Comparison of ENCODE assay signal across 21 cellular contexts in genomic region chr10:100890141-100890695, GRCh38. TPM values are rescaled to one million over a fixed set of nuclear protein-coding genes. Genes with fewer than 3 reads are reported as not detected.
DNase-seq lines count a peak whose midpoint lies in the region; ATAC-seq, FAIRE-seq and TF ChIP-seq lines count a peak whose summit lies in the region.
"Had no signal": no experiment of that assay in that cellular context is flagged by ENCODE, and none has a peak within 500 bp of the region (broad histone marks: within the 10 kb centered on the region; RNA-seq: fewer than 3 reads in every experiment).

No MANE protein-coding gene starts in this region.

- no peak overlapping the region for H3K9ac ChIP-seq in colonic mucosa (ENCODE audit: low read depth in 2 of 2, low read length in 2 of 2)

- no peaks in the 10 kb centered on the region for H3K9me3 ChIP-seq in A549
- H3K9me3 ChIP-seq in HEK293 (ENCODE audit: control insufficient read depth, insufficient read depth, low read depth, low read length): no peaks in the 10 kb centered on the region
- H3K9me3 ChIP-seq in colonic mucosa: no peaks in the 10 kb centered on the region
- H3K9me3 ChIP-seq: breast epithelium, esophagus muscularis mucosa, HAP-1, psoas muscle had no signal

- TF ChIP-seq CTCF in A549 (IDR thresholded peaks at IDR 0.05): no peak
- no peak for TF ChIP-seq CTCF in HEK293 (tag by site-specific recombination; IDR thresholded peaks at IDR 0.05)
- no peak for TF ChIP-seq CTCF in chondrocyte (IDR thresholded peaks at IDR 0.05)
- TF ChIP-seq CTCF in mesothelial cell of epicardium (IDR thresholded peaks at IDR 0.05; ENCODE audit: unreplicated experiment): no peak
- no peak for TF ChIP-seq CTCF in colonic mucosa (IDR thresholded peaks at IDR 0.05)

- H3K4me1 Mint-ChIP-seq in chondrocyte (ENCODE audit: low read depth) (peaks cover 18% of the 10 kb centered on the region), mesothelial cell of epicardium (peaks cover 10% of the 10 kb centered on the region)

- WGBS in A549 (ENCODE audit: missing lambda C conversion rate): 68% methylated on average over 6 of the region's 6 CpGs

- FAIRE-seq in A549 (lab: Jason Lieb, UNC): no peak
- FAIRE-seq: GM19239 had no signal

- intact Hi-C loops in colonic mucosa (cut with DNase I): no loop called here

- H3K36me3 ChIP-seq in HEK293 (ENCODE audit: control insufficient read depth in 2 of 2, insufficient read depth in 1 of 2, low read length in 2 of 2) (no peaks in the 10 kb centered on the region), colonic mucosa (no peaks in the 10 kb centered on the region)
- H3K36me3 ChIP-seq: breast epithelium, esophagus muscularis mucosa, HAP-1 had no signal

- H3K9me3 Mint-ChIP-seq in chondrocyte (ENCODE audit: low read depth): no peaks in the 10 kb centered on the region
- H3K9me3 Mint-ChIP-seq in mesothelial cell of epicardium: no peaks in the 10 kb centered on the region
- H3K9me3 Mint-ChIP-seq: activated T-helper 2 cell treated with anti-CD3 and anti-CD28 coated beads, Interferon-gamma antibody, Interleukin-2, Interleukin-4, amounts not matched to agents 10 μg/mL and 5 μg/mL and 100 μg/mL, durations not matched to agents 14 hours and 24 hours and 36 hours; IgD-negative memory B cell; natural killer cell treated with Interleukin-12 subunit alpha and Interleukin-12 subunit beta and Interleukin-15 and Interleukin-18, amount 100 ng/mL, for 72 hours had no signal

- H3K4me1 ChIP-seq in A549: peaks cover 24% of the 10 kb centered on the region
- H3K4me1 ChIP-seq in HEK293 (ENCODE audit: control insufficient read depth, insufficient read depth, low read length): peaks cover 4% of the 10 kb centered on the region; the same call in 1 of the 2 replicates
- no peaks in the 10 kb centered on the region for H3K4me1 ChIP-seq in colonic mucosa
- H3K4me1 ChIP-seq: breast epithelium, psoas muscle had no signal

- H3K27ac Mint-ChIP-seq in chondrocyte (ENCODE audit: unreplicated experiment): peak overlapping the region; percentile 85
- peak overlapping the region; percentile 27 for H3K27ac Mint-ChIP-seq in mesothelial cell of epicardium
- H3K27ac Mint-ChIP-seq: activated T-helper 2 cell treated with anti-CD3 and anti-CD28 coated beads, Interferon-gamma antibody, Interleukin-2, Interleukin-4, amounts not matched to agents 10 μg/mL and 5 μg/mL and 100 μg/mL, durations not matched to agents 14 hours and 24 hours and 36 hours; IgD-negative memory B cell; natural killer cell treated with Interleukin-12 subunit alpha and Interleukin-12 subunit beta and Interleukin-15 and Interleukin-18, amount 100 ng/mL, for 72 hours had no signal

- no peaks in the 10 kb centered on the region for H3K36me3 Mint-ChIP-seq in chondrocyte (ENCODE audit: low read depth)
- H3K36me3 Mint-ChIP-seq in mesothelial cell of epicardium: no peaks in the 10 kb centered on the region
- H3K36me3 Mint-ChIP-seq: IgD-negative memory B cell; natural killer cell treated with Interleukin-12 subunit alpha and Interleukin-12 subunit beta and Interleukin-15 and Interleukin-18, amount 100 ng/mL, for 72 hours had no signal

- peak in 1 of 2 experiments; percentile 19; a peak in 3 of 6 replicates for ATAC-seq in A549
- ATAC-seq in GM21528 (IDR thresholded peaks at IDR 0.05; ENCODE audit: low FRiP score, unreplicated experiment): no peak
- no peak for ATAC-seq in GM18502 (IDR thresholded peaks at IDR 0.05; ENCODE audit: poor library complexity, unreplicated experiment)
- ATAC-seq: natural killer cell treated with Interleukin-12 subunit alpha and Interleukin-12 subunit beta and Interleukin-15 and Interleukin-18, amount 100 ng/mL, for 72 hours had no signal

- no peaks in the 10 kb centered on the region for H3K27me3 ChIP-seq in colonic mucosa

- H3K4me3 ChIP-seq in A549 (no peak overlapping the region), HEK293 (ENCODE audit: low read depth, low read length) (no peak overlapping the region), colonic mucosa (no peak overlapping the region)
- H3K4me3 ChIP-seq: breast epithelium, esophagus muscularis mucosa, HAP-1, psoas muscle had no signal

- no peak for DNase-seq in A549 (ENCODE audit: low read depth in 1 of 2, low spot score in 1 of 2)
- no peak for DNase-seq in chondrocyte (ENCODE audit: low spot score)
- no peak for DNase-seq in mesothelial cell of epicardium (ENCODE audit: low spot score in 2 of 2, unreplicated experiment in 2 of 2)
- DNase-seq in activated CD8-positive, alpha-beta memory T cell treated with anti-CD3 and anti-CD28 coated beads, Interleukin-2, amount 50 U/mL, for 48 hours: no peak
- DNase-seq in colonic mucosa: no peak
- DNase-seq: activated CD4-positive, CD25-positive, alpha-beta regulatory T cell; GF-D8; NCI-H1694 treated with DMSO at 0.1 percent for 48 hours; NCI-H82; psoas muscle; substantia nigra had no signal

- POLR2A ChIA-PET in A549 (lab: Yijun Ruan, JAX) (no interaction called here), HEK293 (lab: Yijun Ruan, JAX) (no interaction called here)

- peak overlapping the region; percentile 70 to 85 for H3K27ac ChIP-seq in A549
- no peak overlapping the region for H3K27ac ChIP-seq in HEK293 (ENCODE audit: extremely low read depth, low read depth, low read length)
- H3K27ac ChIP-seq in colonic mucosa: no peak overlapping the region
- H3K27ac ChIP-seq: esophagus muscularis mucosa, psoas muscle had no signal

- no peak for TF ChIP-seq POLR2A in A549 (IDR thresholded peaks at IDR 0.05; ENCODE audit: low read length)

- peak overlapping the region; percentile 65 for H3K4me2 ChIP-seq in A549

- no peak for TF ChIP-seq EP300 in A549 (IDR thresholded peaks at IDR 0.05)

- peaks cover 12% of the 10 kb centered on the region for H3K27me3 Mint-ChIP-seq in chondrocyte (ENCODE audit: low read depth)
- H3K27me3 Mint-ChIP-seq in mesothelial cell of epicardium (ENCODE audit: low read depth): peaks cover 47% of the 10 kb centered on the region

- CTCF ChIA-PET in A549 (lab: Yijun Ruan, JAX): interaction anchor here (0.9 to 4.8 kb wide), 2 partner anchors 12 to 328 kb away, joined by 3 to 48 read pairs; no protein-coding TSS in a partner anchor
- CTCF ChIA-PET in HEK293 (lab: Yijun Ruan, JAX): interaction anchor here (0.6 to 0.9 kb wide), 4 partner anchors 12 to 604 kb away, joined by 3 read pairs; partner anchors contain the start of gene BLOC1S2

- no peak for TF ChIP-seq RAD21 in A549 (conservative IDR thresholded peaks at IDR 0.05 in 1 of 2, IDR thresholded peaks at IDR 0.05 in 1 of 2)

- H3K4me3 Mint-ChIP-seq in chondrocyte (ENCODE audit: unreplicated experiment): no peak overlapping the region
- no peak overlapping the region for H3K4me3 Mint-ChIP-seq in mesothelial cell of epicardium
- H3K4me3 Mint-ChIP-seq: natural killer cell treated with Interleukin-12 subunit alpha and Interleukin-12 subunit beta and Interleukin-15 and Interleukin-18, amount 100 ng/mL, for 72 hours had no signal

TF ChIP-seq in A549, 52 proteins besides CTCF, POLR2A, EP300 and RAD21:
- TF ChIP-seq RARB (CRISPR knock-in tag; IDR thresholded peaks at IDR 0.05) (no peak), CBX2 (IDR thresholded peaks at IDR 0.05; ENCODE audit: borderline replicate concordance, low read depth) (no peak), FOSB (CRISPR knock-in tag; IDR thresholded peaks at IDR 0.05) (no peak), ZNF302 (CRISPR knock-in tag; IDR thresholded peaks at IDR 0.05) (no peak), ZSCAN20 (CRISPR knock-in tag; IDR thresholded peaks at IDR 0.05) (no peak), CHD2 (IDR thresholded peaks at IDR 0.05; ENCODE audit: low read length, partially characterized antibody) (no peak), EHMT2 (IDR thresholded peaks at IDR 0.05; ENCODE audit: low read depth) (no peak), JUNB (IDR thresholded peaks at IDR 0.05) (no peak), TFCP2L1 (CRISPR knock-in tag; IDR thresholded peaks at IDR 0.05) (no peak), KDM5A (IDR thresholded peaks at IDR 0.05) (no peak), JUN (IDR thresholded peaks at IDR 0.05) (no peak), PHF8 (IDR thresholded peaks at IDR 0.05; ENCODE audit: borderline replicate concordance, low read depth) (no peak)

TF ChIP-seq in HEK293, 187 proteins besides CTCF, POLR2A, EP300 and RAD21:
- TF ChIP-seq GLIS1 (tag by site-specific recombination; IDR thresholded peaks at IDR 0.05) (0 out of 2 replicates have a peak, but pooled peaks have one; percentile 20), ZNF362 (tag by site-specific recombination; IDR thresholded peaks at IDR 0.05) (no peak), WT1 (tag by site-specific recombination; IDR thresholded peaks at IDR 0.05) (no peak)

RNA-seq across cellular contexts. Expression of gene SLF2, which starts 22.5 kb away (rescaled TPM):
- polyA plus RNA-seq in A549 (2011; rRNA removed): 12.4 and 16.6 TPM in 2 replicates
- polyA plus RNA-seq in A549 (2012; cell fraction: cytosol; rRNA removed): 5.2 and 5.8 TPM in 2 replicates
- polyA plus RNA-seq in A549 (2012; cell fraction: nucleus; rRNA removed): 5.9 and 9.4 TPM in 2 replicates
- polyA plus RNA-seq in A549 (2017; fragmentation: RNase III; extraction: RNeasy Plus Mini Kit Qiagen cat#74134 plus additional on column Dnase treatment): 12.3 to 13.6 TPM (median 13.0 TPM) in 3 replicates
- polyA minus RNA-seq in A549 (2011; rRNA and poly(A)+ RNA removed): 10.4 and 12.0 TPM in 2 replicates
- total RNA-seq in chondrocyte: 17.8 to 28.1 TPM (median 20.6 TPM) in 3 replicates
- total RNA-seq in mesothelial cell of epicardium: 32.6 to 36.1 TPM (median 35.5 TPM) in 3 replicates
- 10 to 100 TPM; 15.1 to 21.9 TPM for total RNA-seq in colonic mucosa

Comparison
In these comparisons a context has a peak if more than half of its experiments do, and no peak if none do; other contexts are left out.
1. H3K27ac ChIP-seq: peak in A549 (2 of 2); none in HEK293 (single experiment) and colonic mucosa (single experiment).